Comparison of ENCODE assay signal across 8 cellular contexts in genomic region chr6:15243994-15244604, GRCh38. TPM values are rescaled to one million over a fixed set of nuclear protein-coding genes. Genes with fewer than 3 reads are reported as not detected.
A peak's percentile ranks its signal among the peaks of the same experiment; 100 is the strongest.
DNase-seq lines count a peak whose midpoint lies in the region; ATAC-seq and TF ChIP-seq lines count a peak whose summit lies in the region.

No MANE protein-coding gene starts in this region.

- H3K4me1 ChIP-seq in OCI-LY3 (ENCODE audit: low read length) (peaks cover 5% of the 10 kb centered on the region; the same call in 1 of the 2 replicates), esophagus (ENCODE audit: control insufficient read depth in 2 of 2, insufficient read depth in 2 of 2, low read length in 1 of 2) (no peaks in the 10 kb centered on the region), parathyroid adenoma (peaks cover 1% of the 10 kb centered on the region)

- DNase-seq in ELF-1 (ENCODE audit: low read depth, low spot score) (peak; percentile 71), NOMO-1 (lab: John Stamatoyannopoulos, UW; ENCODE audit: unreplicated experiment in 2 of 2) (no peak), NCI-H1436 treated with DMSO at 0.1 percent for 48 hours (lab: John Stamatoyannopoulos, UW) (no peak)

- H4K20me1 ChIP-seq in OCI-LY3 (ENCODE audit: insufficient read depth, low read length): peaks cover 3% of the 10 kb centered on the region

- H3K4me2 ChIP-seq in OCI-LY3 (ENCODE audit: low read length) (peak overlapping the region; percentile 87), parathyroid adenoma (ENCODE audit: low read length) (peak overlapping the region; percentile 78)

- H3K4me3 ChIP-seq in OCI-LY3 (ENCODE audit: low read length) (peak overlapping the region; percentile 94), esophagus (ENCODE audit: low read depth in 1 of 2, low read length in 2 of 2) (peak overlapping the region; percentile 67 to 83), parathyroid adenoma (ENCODE audit: low read depth, low read length) (peak overlapping the region; percentile 62)

- no peak for ATAC-seq in HG03135 (IDR thresholded peaks at IDR 0.05; ENCODE audit: unreplicated experiment)
- no peak for ATAC-seq in GM21423 (IDR thresholded peaks at IDR 0.05; ENCODE audit: unreplicated experiment)

- no peaks in the 10 kb centered on the region for H3K27me3 ChIP-seq in OCI-LY3 (ENCODE audit: low read depth, low read length)
- no peaks in the 10 kb centered on the region for H3K27me3 ChIP-seq in esophagus (ENCODE audit: control insufficient read depth in 1 of 2, insufficient read depth in 2 of 2, low read length in 2 of 2)
- no peaks in the 10 kb centered on the region for H3K27me3 ChIP-seq in parathyroid adenoma (ENCODE audit: control insufficient read depth, insufficient read depth, low read length)

- peaks cover 26% of the 10 kb centered on the region for H3K79me2 ChIP-seq in OCI-LY3 (ENCODE audit: low read length)
- H3K79me2 ChIP-seq in parathyroid adenoma: peaks cover 7% of the 10 kb centered on the region

- H3K9me3 ChIP-seq in OCI-LY3 (ENCODE audit: insufficient read depth, low read length): no peaks in the 10 kb centered on the region
- no peaks in the 10 kb centered on the region for H3K9me3 ChIP-seq in esophagus (ENCODE audit: control insufficient read depth in 2 of 2, insufficient read depth in 1 of 2, low read depth in 1 of 2, low read length in 1 of 2)
- H3K9me3 ChIP-seq in parathyroid adenoma (ENCODE audit: control insufficient read depth, low read length): no peaks in the 10 kb centered on the region

- WGBS in esophagus, 2 donors: 66 to 68% methylated on average over 24 of the region's 24 CpGs

- TF ChIP-seq CTCF in OCI-LY3 (IDR thresholded peaks at IDR 0.05; ENCODE audit: low read depth, low read length) (no peak), parathyroid adenoma (IDR thresholded peaks at IDR 0.05) (no peak)

- H2AFZ ChIP-seq in OCI-LY3 (ENCODE audit: low read depth, low read length): no peak overlapping the region
- peak overlapping the region; percentile 93 for H2AFZ ChIP-seq in parathyroid adenoma

- H3K27ac ChIP-seq in OCI-LY3 (ENCODE audit: low read length): no peak overlapping the region
- peak overlapping the region; percentile 95 to 98 for H3K27ac ChIP-seq in esophagus (ENCODE audit: low read depth in 2 of 2, low read length in 1 of 2)
- H3K27ac ChIP-seq in parathyroid adenoma: peak overlapping the region; percentile 79

- H3K36me3 ChIP-seq in OCI-LY3 (replicated peaks; ENCODE audit: low read depth, low read length): no peaks in the 10 kb centered on the region
- H3K36me3 ChIP-seq in esophagus (ENCODE audit: control insufficient read depth in 2 of 2, insufficient read depth in 2 of 2, low read length in 1 of 2): no peaks in the 10 kb centered on the region
- no peaks in the 10 kb centered on the region for H3K36me3 ChIP-seq in parathyroid adenoma (ENCODE audit: control insufficient read depth, insufficient read depth, low read length)

- H3K9ac ChIP-seq in OCI-LY3 (ENCODE audit: low read length) (peak overlapping the region; percentile 88; the same call in 1 of the 2 replicates), parathyroid adenoma (no peak overlapping the region)

RNA-seq across cellular contexts. Expression of gene JARID2, which starts 1.8 kb away (rescaled TPM):
- polyA plus RNA-seq in esophagus: 1 to 10 TPM; 7.9 to 8.3 TPM
